Comparison of ENCODE assay signal across 9 cellular contexts in the genomic region with DNA sequence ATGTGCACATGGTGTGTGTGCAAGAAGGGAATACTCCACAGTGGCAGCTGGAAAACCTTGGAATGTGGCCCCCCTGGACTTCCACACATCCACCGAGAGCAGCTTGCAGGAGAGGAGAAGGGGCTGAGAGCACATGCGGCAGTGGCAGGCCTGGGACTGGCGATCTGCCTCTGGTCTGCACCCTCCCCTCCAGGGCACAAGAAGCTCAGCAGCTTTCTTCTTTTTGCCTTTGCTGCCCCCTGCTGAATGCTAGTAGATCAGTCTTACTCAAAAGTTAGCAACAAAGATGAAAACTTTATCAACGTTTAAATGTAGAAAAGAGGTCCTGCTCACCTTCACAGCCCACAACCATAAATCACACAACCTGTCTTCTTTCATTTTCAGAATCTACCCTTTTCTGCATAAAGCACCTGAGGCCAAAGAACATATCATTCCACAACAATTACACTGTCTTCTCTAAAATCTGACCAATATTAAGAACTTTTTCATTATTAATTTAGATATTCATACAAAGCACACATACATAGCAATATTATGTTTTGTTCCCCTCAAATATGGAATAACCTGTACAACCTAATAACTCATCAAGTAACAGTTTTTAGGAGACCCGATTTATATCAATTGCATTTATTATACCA. TPM values are rescaled to one million over a fixed set of nuclear protein-coding genes. Genes with fewer than 3 reads are reported as not detected.
DNase-seq lines count a peak whose midpoint lies in the region; ATAC-seq and TF ChIP-seq lines count a peak whose summit lies in the region.
"Had no signal": no experiment of that assay in that cellular context is flagged by ENCODE, and none has a peak within 500 bp of the region (broad histone marks: within the 10 kb centered on the region; RNA-seq: fewer than 3 reads in every experiment).

No MANE protein-coding gene starts in this region.

- ATAC-seq in GM18511 (IDR thresholded peaks at IDR 0.05; ENCODE audit: unreplicated experiment) (peak; percentile 55), GM21360 (IDR thresholded peaks at IDR 0.05; ENCODE audit: unreplicated experiment) (no peak)

- peaks cover 10% of the 10 kb centered on the region; the same call in 1 of the 2 replicates for H3K79me2 ChIP-seq in MM.1S (ENCODE audit: low read length)

- no peak overlapping the region for H3K9ac ChIP-seq in MM.1S (ENCODE audit: low read length)

- POLR2A ChIA-PET in BJ (lab: Charles Lee), result no interaction called here

- H3K36me3 ChIP-seq in BJ (ENCODE audit: control insufficient read depth, insufficient read depth, low read length) (peaks cover 5% of the 10 kb centered on the region), MM.1S (replicated peaks; ENCODE audit: insufficient read depth, low read length) (peaks cover 9% of the 10 kb centered on the region; the same call in 1 of the 2 replicates)

- peaks cover 4% of the 10 kb centered on the region; the same call in 1 of the 2 replicates for H4K20me1 ChIP-seq in MM.1S (ENCODE audit: insufficient read depth, low read length)

- TF ChIP-seq CTCF in BJ (IDR thresholded peaks at IDR 0.05; ENCODE audit: insufficient read depth, low read depth, low read length) (peak; percentile 70), MM.1S (IDR thresholded peaks at IDR 0.05; ENCODE audit: low read length) (peak; percentile 62), osteocyte (IDR thresholded peaks at IDR 0.05) (peak; percentile 72)

- H3K9me2 ChIP-seq in MM.1S (replicated peaks; ENCODE audit: insufficient read depth, low read length), result no peaks in the 10 kb centered on the region

- H3K4me3 ChIP-seq in BJ (ENCODE audit: low read depth, low read length) (no peak overlapping the region), MM.1S (ENCODE audit: low read length) (no peak overlapping the region)

- no peak overlapping the region for H3K4me2 ChIP-seq in MM.1S (ENCODE audit: low read depth, low read length)

- no peak overlapping the region for H3K27ac ChIP-seq in MM.1S (ENCODE audit: low read length)

- H3K27me3 ChIP-seq in BJ (ENCODE audit: control insufficient read depth, insufficient read depth, low read length), result no peaks in the 10 kb centered on the region
- H3K27me3 ChIP-seq in MM.1S (replicated peaks; ENCODE audit: insufficient read depth, low read length), result no peaks in the 10 kb centered on the region

- no peak overlapping the region for H3K27ac Mint-ChIP-seq in activated CD4-positive, alpha-beta T cell treated with anti-CD3 and anti-CD28 coated beads, Interleukin-2, amount 10 ng/mL, durations not matched to agents 24 days and 14 days
- peak overlapping the region; percentile 12 for H3K27ac Mint-ChIP-seq in osteocyte (ENCODE audit: unreplicated experiment)
- H3K27ac Mint-ChIP-seq in activated T-cell treated with anti-CD3 and anti-CD28 coated beads, Interleukin-2, amount 50 U/mL, for 24 hours, result no peak overlapping the region

- intact Hi-C loops in activated CD4-positive, alpha-beta T cell treated with anti-CD3 and anti-CD28 coated beads, Interleukin-2, amount 10 ng/mL, durations not matched to agents 24 days and 14 days (cut with micrococcal nuclease), result no loop called here

- H3K4me1 ChIP-seq in MM.1S (ENCODE audit: low read length), result no peaks in the 10 kb centered on the region

- no peaks in the 10 kb centered on the region for H3K9me3 Mint-ChIP-seq in activated CD4-positive, alpha-beta T cell treated with anti-CD3 and anti-CD28 coated beads, Interleukin-2, amount 10 ng/mL, durations not matched to agents 24 days and 14 days
- no peaks in the 10 kb centered on the region for H3K9me3 Mint-ChIP-seq in osteocyte (ENCODE audit: unreplicated experiment)
- no peaks in the 10 kb centered on the region for H3K9me3 Mint-ChIP-seq in activated T-cell treated with anti-CD3 and anti-CD28 coated beads, Interleukin-2, amount 50 U/mL, for 24 hours
- H3K9me3 Mint-ChIP-seq: naive thymus-derived CD8-positive, alpha-beta T cell had no signal

- H3K36me3 Mint-ChIP-seq in activated CD4-positive, alpha-beta T cell treated with anti-CD3 and anti-CD28 coated beads, Interleukin-2, amount 10 ng/mL, durations not matched to agents 24 days and 14 days (ENCODE audit: low read depth), result peaks cover 46% of the 10 kb centered on the region
- H3K36me3 Mint-ChIP-seq in osteocyte (ENCODE audit: unreplicated experiment), result peaks cover 29% of the 10 kb centered on the region
- H3K36me3 Mint-ChIP-seq in activated T-cell treated with anti-CD3 and anti-CD28 coated beads, Interleukin-2, amount 50 U/mL, for 24 hours (ENCODE audit: low read depth), result peaks cover 93% of the 10 kb centered on the region

- H3K4me1 Mint-ChIP-seq in activated CD4-positive, alpha-beta T cell treated with anti-CD3 and anti-CD28 coated beads, Interleukin-2, amount 10 ng/mL, durations not matched to agents 24 days and 14 days, result peaks cover 2% of the 10 kb centered on the region
- peaks cover 46% of the 10 kb centered on the region for H3K4me1 Mint-ChIP-seq in osteocyte (ENCODE audit: unreplicated experiment)
- no peaks in the 10 kb centered on the region for H3K4me1 Mint-ChIP-seq in activated T-cell treated with anti-CD3 and anti-CD28 coated beads, Interleukin-2, amount 50 U/mL, for 24 hours (ENCODE audit: low read depth)

- no peaks in the 10 kb centered on the region for H3K27me3 Mint-ChIP-seq in activated CD4-positive, alpha-beta T cell treated with anti-CD3 and anti-CD28 coated beads, Interleukin-2, amount 10 ng/mL, durations not matched to agents 24 days and 14 days
- H3K27me3 Mint-ChIP-seq in osteocyte (ENCODE audit: unreplicated experiment), result no peaks in the 10 kb centered on the region
- H3K27me3 Mint-ChIP-seq in activated T-cell treated with anti-CD3 and anti-CD28 coated beads, Interleukin-2, amount 50 U/mL, for 24 hours, result no peaks in the 10 kb centered on the region
- H3K27me3 Mint-ChIP-seq: naive thymus-derived CD8-positive, alpha-beta T cell had no signal

- no peaks in the 10 kb centered on the region for H3K9me3 ChIP-seq in MM.1S (replicated peaks; ENCODE audit: insufficient read depth, low read length)

- DNase-seq in BJ (ENCODE audit: low read depth) (peak; percentile 17), MM.1S (peak; percentile 62), fibroblast of the conjunctiva (ENCODE audit: low read depth) (peak; percentile 75), osteocyte (ENCODE audit: extremely low spot score, unreplicated experiment) (no peak)
- peak; percentile 76 for DNase-seq in activated CD4-positive, alpha-beta T cell treated with anti-CD3 and anti-CD28 coated beads, Interleukin-2, amount 10 ng/mL, durations not matched to agents 24 days and 14 days
- no peak for DNase-seq in activated T-cell treated with anti-CD3 and anti-CD28 coated beads, Interleukin-2, amount 50 U/mL, for 24 hours

- H3K4me3 Mint-ChIP-seq in activated CD4-positive, alpha-beta T cell treated with anti-CD3 and anti-CD28 coated beads, Interleukin-2, amount 10 ng/mL, durations not matched to agents 24 days and 14 days, result no peak overlapping the region
- H3K4me3 Mint-ChIP-seq in osteocyte (ENCODE audit: unreplicated experiment), result no peak overlapping the region
- no peak overlapping the region for H3K4me3 Mint-ChIP-seq in activated T-cell treated with anti-CD3 and anti-CD28 coated beads, Interleukin-2, amount 50 U/mL, for 24 hours
- H3K4me3 Mint-ChIP-seq: naive thymus-derived CD8-positive, alpha-beta T cell had no signal

- no peak overlapping the region for H2AFZ ChIP-seq in MM.1S (ENCODE audit: low read length)

- H3F3A ChIP-seq in MM.1S (ENCODE audit: insufficient read depth, low read length), result no peaks in the 10 kb centered on the region

- CTCF ChIA-PET in BJ (lab: Yijun Ruan, JAX), result interaction anchor here (0.6 to 4.4 kb wide), 19 partner anchors 11 to 184 kb away, joined by 3 to 53 read pairs (median 5); no protein-coding TSS in a partner anchor

RNA-seq across cellular contexts. Expression of a gene that starts 34.6 kb away (rescaled TPM):
- 8.3 and 8.7 TPM in 2 replicates for polyA plus RNA-seq in BJ (2011; rRNA removed)
- polyA minus RNA-seq in BJ (2011; rRNA and poly(A)+ RNA removed), result 13.2 and 15.7 TPM in 2 replicates
- 26.2 and 26.5 TPM in 2 replicates for total RNA-seq in activated CD4-positive, alpha-beta T cell treated with anti-CD3 and anti-CD28 coated beads, Interleukin-2, amount 10 ng/mL, durations not matched to agents 24 days and 14 days
- 17.9 and 21.2 TPM in 2 replicates for total RNA-seq in osteocyte

RNA-seq across cellular contexts. Expression of a gene that starts 42.4 kb away (rescaled TPM):
- polyA plus RNA-seq in BJ (2011; rRNA removed), result 12.2 and 14.6 TPM in 2 replicates
- 4.7 TPM in 2 replicates for polyA minus RNA-seq in BJ (2011; rRNA and poly(A)+ RNA removed)
- 20.8 and 25.5 TPM in 2 replicates for total RNA-seq in activated CD4-positive, alpha-beta T cell treated with anti-CD3 and anti-CD28 coated beads, Interleukin-2, amount 10 ng/mL, durations not matched to agents 24 days and 14 days
- total RNA-seq in osteocyte, result 19.3 and 20.7 TPM in 2 replicates

RNA-seq across cellular contexts. Expression of a gene that starts 53.4 kb away (rescaled TPM):
- polyA plus RNA-seq in BJ (2011; rRNA removed), result not detected in 2 replicates
- not detected in 2 replicates for polyA minus RNA-seq in BJ (2011; rRNA and poly(A)+ RNA removed)
- total RNA-seq in activated CD4-positive, alpha-beta T cell treated with anti-CD3 and anti-CD28 coated beads, Interleukin-2, amount 10 ng/mL, durations not matched to agents 24 days and 14 days, result not detected in 2 replicates
- not detected in 2 replicates for total RNA-seq in osteocyte
- total RNA-seq: naive thymus-derived CD8-positive, alpha-beta T cell had no signal

Comparison
In these comparisons a context has a peak if more than half of its experiments do, and no peak if none do; other contexts are left out.
1. DNase-seq: peak in BJ (single experiment), MM.1S (single experiment), activated CD4-positive, alpha-beta T cell treated with anti-CD3 and anti-CD28 coated beads, Interleukin-2, amount 10 ng/mL, durations not matched to agents 24 days and 14 days (single experiment) and fibroblast of the conjunctiva (single experiment); none in osteocyte (single experiment) and activated T-cell treated with anti-CD3 and anti-CD28 coated beads, Interleukin-2, amount 50 U/mL, for 24 hours (single experiment).
2. Peak in every context shown above with its lines, with median percentiles within 50 percentile points of each other: CTCF ChIP-seq.